ENCODE assay signal across 1 cellular context in genomic region chr13:30564489-30564888, GRCh38.
TF ChIP-seq lines count a peak whose summit lies in the region.

No MANE protein-coding gene starts in this region.

TF ChIP-seq in K562, 482 proteins besides CTCF, POLR2A, EP300 and RAD21:
- TF ChIP-seq ZNF316 (IDR thresholded peaks at IDR 0.05) (peak; percentile 12; the same call in 1 of the 2 replicates), HNRNPH1 (optimal IDR thresholded peaks at IDR 0.05; ENCODE audit: low read depth, low read length) (no peak)
